8 cellular contexts compared by ENCODE assay signal in genomic region chr15:39920510-39921273, GRCh38. TPM values are rescaled to one million over a fixed set of nuclear protein-coding genes. Genes with fewer than 3 reads are reported as not detected.
A peak's percentile ranks its signal among the peaks of the same experiment; 100 is the strongest.
DNase-seq lines count a peak whose midpoint lies in the region; ATAC-seq and TF ChIP-seq lines count a peak whose summit lies in the region.

No MANE protein-coding gene starts in this region.

- H3K9me3 Mint-ChIP-seq in central memory CD8-positive, alpha-beta T cell: peaks cover 5% of the 10 kb centered on the region

- H3K4me3 Mint-ChIP-seq in central memory CD8-positive, alpha-beta T cell: peak overlapping the region; percentile 83

- H3K27me3 ChIP-seq in kidney epithelial cell (ENCODE audit: control insufficient read depth, insufficient read depth, low read length): no peaks in the 10 kb centered on the region

- H3K4me1 Mint-ChIP-seq in central memory CD8-positive, alpha-beta T cell: peaks cover 19% of the 10 kb centered on the region

- H3K4me3 ChIP-seq in kidney epithelial cell (ENCODE audit: low read depth, low read length): peak overlapping the region; percentile 51

- peaks cover 4% of the 10 kb centered on the region for H3K36me3 Mint-ChIP-seq in central memory CD8-positive, alpha-beta T cell (ENCODE audit: insufficient read depth)

- peaks cover 25% of the 10 kb centered on the region for H3K27me3 Mint-ChIP-seq in central memory CD8-positive, alpha-beta T cell

- peak; percentile 85 for ATAC-seq in HG02852 (IDR thresholded peaks at IDR 0.05; ENCODE audit: unreplicated experiment)
- ATAC-seq in central memory CD8-positive, alpha-beta T cell (replicated peaks; ENCODE audit: extremely low read depth, poor library complexity, severe bottlenecking): peak; percentile 90

- TF ChIP-seq CTCF in kidney epithelial cell (IDR thresholded peaks at IDR 0.05; ENCODE audit: insufficient read depth, low read length, poor library complexity, severe bottlenecking): no peak

- peak; percentile 63 for DNase-seq in DMS79 treated with DMSO at 0.1 percent for 48 hours (lab: John Stamatoyannopoulos, UW)
- no peak for DNase-seq in DMS79 (lab: John Stamatoyannopoulos, UW)
- DNase-seq in NCI-H1930 (lab: John Stamatoyannopoulos, UW): peak; percentile 54 to 69
- peak; percentile 47 for DNase-seq in activated CD4-positive, CD25-positive, alpha-beta regulatory T cell treated with anti-CD3 and anti-CD28 coated beads, Interleukin-2, amount 50 U/mL, for 16 hours (ENCODE audit: low read depth, low spot score)
- peak; percentile 54 to 55 for DNase-seq in central memory CD8-positive, alpha-beta T cell (ENCODE audit: low spot score in 2 of 2)
- peak; percentile 67 for DNase-seq in kidney epithelial cell (ENCODE audit: low read depth)
- DNase-seq in stimulated activated CD4-positive, alpha-beta T cell treated with anti-CD3 and anti-CD28 coated beads, Interleukin-15, amount 100 ng/mL, for 24 hours: peak; percentile 90

- no peaks in the 10 kb centered on the region for H3K36me3 ChIP-seq in kidney epithelial cell (ENCODE audit: control insufficient read depth, insufficient read depth, low read length)

- no peak overlapping the region for H3K27ac Mint-ChIP-seq in central memory CD8-positive, alpha-beta T cell (ENCODE audit: low read depth)

RNA-seq across cellular contexts. Expression of gene GPR176, which starts 0.6 kb away (rescaled TPM):
- total RNA-seq in kidney epithelial cell: 52.0 and 55.9 TPM in 2 replicates

RNA-seq across cellular contexts. Expression of gene EIF2AK4, which starts 13.2 kb away (rescaled TPM):
- total RNA-seq in kidney epithelial cell: 60.6 and 72.6 TPM in 2 replicates
